16 cellular contexts compared by ENCODE assay signal in genomic region chr12:72491399-72491798, GRCh38.
"Had no signal": no experiment of that assay in that cellular context is flagged by ENCODE, and none has a peak within 500 bp of the region (broad histone marks: within the 10 kb centered on the region; RNA-seq: fewer than 3 reads in every experiment).

No MANE protein-coding gene starts in this region.

- H3K4me1 ChIP-seq: sigmoid colon, stomach had no signal

- H3K27ac ChIP-seq: epithelial cell of prostate, sigmoid colon, stomach had no signal

- H3K4me3 ChIP-seq: sigmoid colon, stomach had no signal

- ATAC-seq: activated CD8-positive, alpha-beta memory T cell treated with anti-CD3 and anti-CD28 coated beads, Interleukin-2, amount 10 ng/mL, durations not matched to agents 7 days and 5 days; activated T-cell treated with anti-CD3 and anti-CD28 coated beads, Interleukin-2, amount 50 U/mL, for 4 hours had no signal

- H3K27me3 ChIP-seq: sigmoid colon, stomach had no signal

- DNase-seq: activated CD4-positive, alpha-beta T cell treated with anti-CD3 and anti-CD28 coated beads, Interleukin-2, amount 50 U/mL, for 48 hours; activated CD4-positive, CD25-positive, alpha-beta regulatory T cell treated with anti-CD3 and anti-CD28 coated beads, Interleukin-2, amount 50 U/mL, for 72 hours; activated CD8-positive, alpha-beta memory T cell treated with anti-CD3 and anti-CD28 coated beads, Interleukin-2, amount 10 ng/mL, durations not matched to agents 7 days and 5 days; activated gamma-delta T cell treated with Interleukin-2 at 50 U/mL for 16 hours; activated T-cell treated with anti-CD3 and anti-CD28 coated beads, Interleukin-2, amount 50 U/mL, for 4 hours; caudate nucleus; cortex of kidney; effector memory CD4-positive, alpha-beta T cell; hippocampal formation; kidney glomerular epithelial cell; mesendoderm; nephron progenitor cell; sigmoid colon; stimulated activated CD4-positive, alpha-beta T cell treated with anti-CD3 and anti-CD28 coated beads, Interleukin-4, amount 100 ng/mL, for 4 hours; stomach had no signal

- H3K36me3 ChIP-seq: sigmoid colon, stomach had no signal
